ENCODE assay signal across 1 cellular context in genomic region chr6:44082872-44083321, GRCh38.
TF ChIP-seq lines count a peak whose summit lies in the region.

No MANE protein-coding gene starts in this region.

TF ChIP-seq in SK-N-SH treated with all-trans-retinoic acid at 6 μM for 48 hours, 23 proteins besides CTCF, POLR2A, EP300 and RAD21 (continued from another document):
- TF ChIP-seq PATZ1 (CRISPR knock-in tag; IDR thresholded peaks at IDR 0.05; ENCODE audit: borderline replicate concordance) = no peak
- TF ChIP-seq GLIS3 (CRISPR knock-in tag; IDR thresholded peaks at IDR 0.05) = no peak
- TF ChIP-seq ZNF565 (CRISPR knock-in tag; conservative IDR thresholded peaks at IDR 0.05; ENCODE audit: low read depth) = no peak
- no peak for TF ChIP-seq ISL1 (CRISPR knock-in tag; IDR thresholded peaks at IDR 0.05)
- TF ChIP-seq OSR1 (CRISPR knock-in tag; IDR thresholded peaks at IDR 0.05) = no peak
- TF ChIP-seq, protein P1, sequence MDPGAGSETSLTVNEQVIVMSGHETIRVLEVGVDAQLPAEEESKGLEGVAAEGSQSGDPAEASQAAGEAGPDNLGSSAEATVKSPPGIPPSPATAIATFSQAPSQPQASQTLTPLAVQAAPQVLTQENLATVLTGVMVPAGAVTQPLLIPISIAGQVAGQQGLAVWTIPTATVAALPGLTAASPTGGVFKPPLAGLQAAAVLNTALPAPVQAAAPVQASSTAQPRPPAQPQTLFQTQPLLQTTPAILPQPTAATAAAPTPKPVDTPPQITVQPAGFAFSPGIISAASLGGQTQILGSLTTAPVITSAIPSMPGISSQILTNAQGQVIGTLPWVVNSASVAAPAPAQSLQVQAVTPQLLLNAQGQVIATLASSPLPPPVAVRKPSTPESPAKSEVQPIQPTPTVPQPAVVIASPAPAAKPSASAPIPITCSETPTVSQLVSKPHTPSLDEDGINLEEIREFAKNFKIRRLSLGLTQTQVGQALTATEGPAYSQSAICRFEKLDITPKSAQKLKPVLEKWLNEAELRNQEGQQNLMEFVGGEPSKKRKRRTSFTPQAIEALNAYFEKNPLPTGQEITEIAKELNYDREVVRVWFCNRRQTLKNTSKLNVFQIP (CRISPR knock-in tag; IDR thresholded peaks at IDR 0.05; ENCODE audit: borderline replicate concordance, low read depth) = no peak
- no peak for TF ChIP-seq SNAI2 (CRISPR knock-in tag; IDR thresholded peaks at IDR 0.05)
- no peak for TF ChIP-seq ESRRG (CRISPR knock-in tag; IDR thresholded peaks at IDR 0.05)
- TF ChIP-seq TCF4 (CRISPR knock-in tag; IDR thresholded peaks at IDR 0.05; ENCODE audit: borderline replicate concordance) = no peak
